In the genomic region with DNA sequence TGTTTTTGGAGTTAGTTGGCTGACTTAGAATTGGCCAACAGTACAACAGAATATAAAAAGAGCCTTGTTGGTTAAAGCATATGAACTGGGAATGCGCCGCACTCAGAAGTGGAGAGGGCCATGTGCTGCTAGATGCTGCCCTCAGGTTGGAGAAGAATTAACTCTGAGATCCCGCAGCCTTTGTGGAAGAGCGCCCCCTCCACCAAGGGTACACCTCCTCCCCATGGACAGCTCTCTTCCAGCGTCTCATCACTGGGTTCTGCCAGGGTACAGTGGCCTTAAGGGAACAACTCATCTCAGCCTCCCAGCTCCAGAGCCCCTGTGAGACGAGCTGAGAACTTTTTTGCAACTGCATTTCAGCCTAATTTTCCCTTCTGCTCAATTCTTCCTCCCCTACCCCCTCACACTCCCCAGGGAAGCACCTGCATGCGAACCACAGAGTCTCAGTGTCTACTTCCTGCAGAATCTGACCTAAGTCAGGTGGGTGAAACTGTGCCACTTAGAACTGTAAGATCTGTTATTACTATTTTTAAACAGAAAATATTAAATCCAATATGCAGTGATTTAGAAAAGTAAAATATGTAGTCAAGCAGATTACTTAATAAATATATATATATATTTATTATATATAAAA, we compare ENCODE assay signal across 22 cellular contexts.
DNase-seq lines count a peak whose midpoint lies in the region; ATAC-seq, FAIRE-seq and TF ChIP-seq lines count a peak whose summit lies in the region.
"Had no signal": no experiment of that assay in that cellular context is flagged by ENCODE, and none has a peak within 500 bp of the region (broad histone marks: within the 10 kb centered on the region; RNA-seq: fewer than 3 reads in every experiment).

No MANE protein-coding gene starts in this region.

- in situ Hi-C loops in GM12878 (cut with MboI) = no loop called here

- no peaks in the 10 kb centered on the region for H3K79me2 ChIP-seq in GM23338 (replicated peaks; ENCODE audit: insufficient read depth)
- no peaks in the 10 kb centered on the region for H3K79me2 ChIP-seq in KMS-11 (ENCODE audit: insufficient read depth, low read depth)
- H3K79me2 ChIP-seq in GM12878 (ENCODE audit: control insufficient read depth, insufficient read depth, low read length) = no peaks in the 10 kb centered on the region

- H3K4me2 ChIP-seq in BLaER1 (peak overlapping the region; percentile 9; the same call in 1 of the 2 replicates), GM23338 (no peak overlapping the region), KMS-11 (peak overlapping the region; percentile 4; the same call in 1 of the 2 replicates), GM12878 (ENCODE audit: control insufficient read depth, insufficient read depth) (no peak overlapping the region)

- intact Hi-C loops in GM12878 (cut with micrococcal nuclease; ENCODE audit: unreplicated experiment) (no loop called here), left cardiac atrium (cut with DNase I) (no loop called here)

- SMC1A ChIA-PET in GM12878 (lab: Charles Lee; ENCODE audit: uncharacterized antibody, unreplicated experiment) = no interaction called here

- H3K27me3 ChIP-seq in BLaER1 = no peaks in the 10 kb centered on the region
- no peaks in the 10 kb centered on the region for H3K27me3 ChIP-seq in GM23338 (ENCODE audit: insufficient read depth)
- H3K27me3 ChIP-seq in KMS-11 (ENCODE audit: insufficient read depth, low read depth) = no peaks in the 10 kb centered on the region
- H3K27me3 ChIP-seq in GM12878 (replicated peaks in 1 of 2; ENCODE audit: control insufficient read depth in 2 of 2, insufficient read depth in 2 of 2, low read length in 1 of 2) = no peaks in the 10 kb centered on the region

- RAD21 ChIA-PET in GM12878 (lab: Charles Lee; ENCODE audit: unreplicated experiment) = no interaction called here

- peaks cover 10% of the 10 kb centered on the region for H3K36me3 Mint-ChIP-seq in GM23338 (ENCODE audit: low read depth)
- H3K36me3 Mint-ChIP-seq: CD14-positive monocyte had no signal

- H3F3A ChIP-seq in GM23338 (replicated peaks; ENCODE audit: low read depth) = no peaks in the 10 kb centered on the region

- FAIRE-seq in GM12878 (lab: Jason Lieb, UNC) = no peak
- FAIRE-seq: RCC 7860 had no signal

- peak; percentile 76 for ATAC-seq in GM23338
- ATAC-seq in GM12878 = peak; percentile 46
- no peak for ATAC-seq in left cardiac atrium
- no peak for ATAC-seq in HG03354 (IDR thresholded peaks at IDR 0.05; ENCODE audit: poor library complexity, severe bottlenecking, unreplicated experiment)
- no peak for ATAC-seq in omental fat pad (ENCODE audit: low FRiP score)

- no peak for TF ChIP-seq RAD21 in GM12878 (IDR thresholded peaks at IDR 0.05; ENCODE audit: insufficient read depth, low read depth, low read length)

- H3K4me1 ChIP-seq in BLaER1 = 0 out of 2 replicates have a peak, but pooled peaks cover 4% of the 10 kb centered on the region
- H3K4me1 ChIP-seq in GM23338 (ENCODE audit: insufficient read depth) = no peaks in the 10 kb centered on the region
- H3K4me1 ChIP-seq in KMS-11 (ENCODE audit: low read depth, poor library complexity, severe bottlenecking) = peaks cover 18% of the 10 kb centered on the region
- H3K4me1 ChIP-seq in GM12878 (ENCODE audit: control insufficient read depth, insufficient read depth, low read length) = no peaks in the 10 kb centered on the region

- BruUV-seq in GM12878 (replicated peaks; lab: Mats Ljungman, UMichigan) = no TSS peak

- H3K4me1 Mint-ChIP-seq in GM23338 = no peaks in the 10 kb centered on the region
- H3K4me1 Mint-ChIP-seq: CD14-positive monocyte had no signal

- H3K27me3 Mint-ChIP-seq in GM23338 (ENCODE audit: insufficient read depth, low read depth, poor library complexity) = peaks cover 2% of the 10 kb centered on the region

- H3K4me3 Mint-ChIP-seq in GM23338 = no peak overlapping the region
- H3K4me3 Mint-ChIP-seq: CD14-positive monocyte had no signal

- H3K9ac ChIP-seq in BLaER1 (no peak overlapping the region), KMS-11 (no peak overlapping the region), GM12878 (ENCODE audit: control insufficient read depth, insufficient read depth, low read length) (no peak overlapping the region)

- H3K27ac ChIP-seq in BLaER1 (no peak overlapping the region), GM23338 (ENCODE audit: low read depth) (no peak overlapping the region), KMS-11 (no peak overlapping the region), GM12878 (ENCODE audit: control insufficient read depth, insufficient read depth) (no peak overlapping the region)
- H3K27ac ChIP-seq: 22Rv1 had no signal

- H2AFZ ChIP-seq in GM23338 = peak overlapping the region; percentile 52; the same call in 1 of the 2 replicates
- no peak overlapping the region for H2AFZ ChIP-seq in KMS-11 (ENCODE audit: low read depth)
- H2AFZ ChIP-seq in GM12878 (ENCODE audit: control insufficient read depth, low read depth, low read length) = no peak overlapping the region

- POLR2A ChIA-PET in GM12878 (lab: Charles Lee) = no interaction called here

- H4K20me1 ChIP-seq in BLaER1 (no peaks in the 10 kb centered on the region), GM23338 (replicated peaks; ENCODE audit: insufficient read depth) (no peaks in the 10 kb centered on the region), KMS-11 (ENCODE audit: insufficient read depth) (no peaks in the 10 kb centered on the region), GM12878 (ENCODE audit: control insufficient read depth, insufficient read depth) (no peaks in the 10 kb centered on the region)

- H3K36me3 ChIP-seq in BLaER1 (no peaks in the 10 kb centered on the region), GM23338 (ENCODE audit: insufficient read depth) (no peaks in the 10 kb centered on the region), KMS-11 (ENCODE audit: insufficient read depth) (no peaks in the 10 kb centered on the region), GM12878 (ENCODE audit: control insufficient read depth in 2 of 2, insufficient read depth in 2 of 2, low read length in 1 of 2) (no peaks in the 10 kb centered on the region)

- H3K4me3 ChIP-seq in BLaER1 (no peak overlapping the region), GM23338 (no peak overlapping the region), KMS-11 (IDR thresholded peaks at IDR 0.05; ENCODE audit: insufficient read depth, low read depth, low read length) (no peak overlapping the region), GM12878 (no peak overlapping the region)

- H3K9me3 Mint-ChIP-seq in GM23338 = peaks cover 20% of the 10 kb centered on the region

- TF ChIP-seq POLR2A in GM12878 (IDR thresholded peaks at IDR 0.05; ENCODE audit: low read depth, low read length) = no peak

- CTCF ChIA-PET in GM12878 (lab: Yijun Ruan, JAX) = no interaction called here

- H3K9me3 ChIP-seq in BLaER1 = no peaks in the 10 kb centered on the region
- H3K9me3 ChIP-seq in GM12878 (replicated peaks; ENCODE audit: control insufficient read depth, insufficient read depth, low read length) = no peaks in the 10 kb centered on the region

- no peak overlapping the region for H3K27ac Mint-ChIP-seq in GM23338
- H3K27ac Mint-ChIP-seq: CD14-positive monocyte had no signal

- 63% methylated on average over 6 of the region's 7 CpGs for WGBS in GM12878 (ENCODE audit: insufficient coverage, insufficient replicate concordance, low lambda C conversion rate, missing lambda C conversion rate)

- H3K9me2 ChIP-seq in GM23338 (ENCODE audit: insufficient read depth) = 0 out of 2 replicates have a peak, but pooled peaks cover 3% of the 10 kb centered on the region

- no peak for TF ChIP-seq EP300 in GM12878 (IDR thresholded peaks at IDR 0.05; ENCODE audit: borderline replicate concordance in 1 of 2, control insufficient read depth in 1 of 2, low read depth in 2 of 2, low read length in 2 of 2)

- TF ChIP-seq CTCF in GM23338 (conservative IDR thresholded peaks at IDR 0.05; ENCODE audit: low read depth in 2 of 2) (peak; percentile 26 to 58; a peak in 3 of 4 replicates), KMS-11 (conservative IDR thresholded peaks at IDR 0.05; ENCODE audit: low read depth, low read length) (no peak), GM12878 (IDR thresholded peaks at IDR 0.05 in 2 of 3, conservative IDR thresholded peaks at IDR 0.05 in 1 of 3; ENCODE audit: control insufficient read depth in 2 of 3, extremely low read depth in 1 of 3, insufficient read depth in 1 of 3, low read depth in 3 of 3, low read length in 3 of 3) (no peak), omental fat pad (IDR thresholded peaks at IDR 0.05) (no peak)

- peak; percentile 40 for DNase-seq in GM23338 (ENCODE audit: low spot score)
- no peak for DNase-seq in GM12878 (ENCODE audit: low read depth, low spot score)
- no peak for DNase-seq in left cardiac atrium
- no peak for DNase-seq in omental fat pad (ENCODE audit: low spot score)
- DNase-seq in amygdala (lab: John Stamatoyannopoulos, UW) = no peak
- DNase-seq: AML-193, DMS79 treated with DMSO at 0.1 percent for 48 hours, HCEC 1CT, NCI-H1048, NCI-H1436 treated with DMSO at 0.1 percent for 48 hours, NCI-H2029 treated with DMSO at 0.1 percent for 48 hours, NCI-H2171, NCI-H446, NCI-H526 treated with DMSO at 0.1 percent for 48 hours, Right ventricle myocardium superior, SW 1271 had no signal

TF ChIP-seq in GM23338, 12 proteins besides CTCF, POLR2A, EP300 and RAD21 (continues in another document):
- no peak for TF ChIP-seq EZH2phosphoT487 (IDR thresholded peaks at IDR 0.05; ENCODE audit: unreplicated experiment)

TF ChIP-seq in GM12878, 131 proteins besides CTCF, POLR2A, EP300 and RAD21 (continues in another document):
- no peak for TF ChIP-seq BRCA1 (IDR thresholded peaks at IDR 0.05; ENCODE audit: low read depth, low read length)
- TF ChIP-seq SIX5 (IDR thresholded peaks at IDR 0.05; ENCODE audit: low read depth, low read length, severe bottlenecking) = no peak
- no peak for TF ChIP-seq SREBF1 (IDR thresholded peaks at IDR 0.05; ENCODE audit: low read length)
- TF ChIP-seq ETV6 (conservative IDR thresholded peaks at IDR 0.05 in 1 of 2, IDR thresholded peaks at IDR 0.05 in 1 of 2; ENCODE audit: borderline replicate concordance in 1 of 2, low read depth in 1 of 2) = no peak
- TF ChIP-seq RFX5 (IDR thresholded peaks at IDR 0.05; ENCODE audit: low read depth, low read length) = no peak
- no peak for TF ChIP-seq HDAC2 (IDR thresholded peaks at IDR 0.05)
- TF ChIP-seq SRF (IDR thresholded peaks at IDR 0.05; ENCODE audit: low read depth in 2 of 2, low read length in 2 of 2) = no peak
- no peak for TF ChIP-seq TAF1 (IDR thresholded peaks at IDR 0.05; ENCODE audit: borderline replicate concordance, low read depth, low read length)
- TF ChIP-seq TCF3 (IDR thresholded peaks at IDR 0.05; ENCODE audit: borderline replicate concordance, insufficient read depth, low read depth, low read length) = no peak
- TF ChIP-seq SUZ12 (IDR thresholded peaks at IDR 0.05; ENCODE audit: unreplicated experiment) = no peak
- no peak for TF ChIP-seq HDAC6 (IDR thresholded peaks at IDR 0.05; ENCODE audit: unreplicated experiment)
- no peak for TF ChIP-seq ZSCAN29 (IDR thresholded peaks at IDR 0.05)

Comparison
In these comparisons a context has a peak if more than half of its experiments do, and no peak if none do; other contexts are left out.
1. H3K4me2 ChIP-seq: peak in BLaER1 (single experiment) and KMS-11 (single experiment); none in GM23338 (single experiment) and GM12878 (single experiment).
2. ATAC-seq: peak in GM23338 (single experiment) and GM12878 (single experiment); none in left cardiac atrium (0 of 2), HG03354 (single experiment) and omental fat pad (single experiment).
3. CTCF ChIP-seq: peak in GM23338 (2 of 2); none in KMS-11 (single experiment), GM12878 (0 of 3) and omental fat pad (0 of 3).